ENCODE assay signal across 8 cellular contexts in the genomic region with DNA sequence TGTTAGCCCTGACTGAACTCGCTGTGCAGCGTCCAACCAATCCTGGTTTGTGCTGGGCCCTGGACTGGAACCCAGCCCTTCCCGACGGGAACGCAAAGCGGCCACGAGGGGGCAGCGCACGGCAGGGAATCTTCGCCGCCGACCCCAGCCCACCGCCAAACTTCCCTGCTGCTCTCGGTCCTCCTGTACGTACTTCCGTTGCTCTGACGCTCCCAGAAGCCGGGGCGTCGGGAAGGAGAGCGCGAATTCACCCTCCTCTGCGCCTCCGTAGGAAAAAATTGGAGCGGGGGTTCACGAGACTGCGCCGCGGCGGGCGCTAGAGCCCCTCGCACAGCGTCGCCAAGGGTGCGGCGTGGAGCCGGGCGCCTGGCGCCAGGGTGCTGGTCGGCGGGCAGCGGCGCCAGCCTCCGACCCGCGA. TPM values are rescaled to one million over a fixed set of nuclear protein-coding genes. Genes with fewer than 3 reads are reported as not detected.
DNase-seq lines count a peak whose midpoint lies in the region; ATAC-seq and TF ChIP-seq lines count a peak whose summit lies in the region.

No MANE protein-coding gene starts in this region.

- peaks cover 32% of the 10 kb centered on the region for H3K27me3 ChIP-seq in lower lobe of right lung (ENCODE audit: low read depth)

- H3K27ac ChIP-seq in lower lobe of right lung: peak overlapping the region; percentile 88

- DNase-seq in DMS79 treated with DMSO at 0.1 percent for 48 hours (lab: John Stamatoyannopoulos, UW) (peak; percentile 84), NCI-H524 treated with DMSO at 0.1 percent for 48 hours (lab: John Stamatoyannopoulos, UW) (peak; percentile 30), lower lobe of right lung (peak; percentile 78)
- DNase-seq in activated CD8-positive, alpha-beta T cell treated with anti-CD3 and anti-CD28 coated beads for 36 hours: peak; percentile 73
- peak; percentile 47 for DNase-seq in effector CD4-positive, alpha-beta T cell
- DNase-seq in stimulated activated CD4-positive, alpha-beta T cell treated with anti-CD3 and anti-CD28 coated beads, Interleukin-4, amount 100 ng/mL, for 24 hours: peak; percentile 72

- peak; percentile 44 for ATAC-seq in HG02981 (IDR thresholded peaks at IDR 0.05; ENCODE audit: unreplicated experiment)
- peak; percentile 63 for ATAC-seq in activated CD8-positive, alpha-beta T cell treated with anti-CD3 and anti-CD28 coated beads for 36 hours
- peak; percentile 82 to 84 for ATAC-seq in lower lobe of right lung
- ATAC-seq in HG02884 (IDR thresholded peaks at IDR 0.05; ENCODE audit: unreplicated experiment): no peak

- H3K27me3 Mint-ChIP-seq in activated CD8-positive, alpha-beta T cell treated with anti-CD3 and anti-CD28 coated beads for 36 hours: peaks cover 18% of the 10 kb centered on the region

- H3K4me1 Mint-ChIP-seq in activated CD8-positive, alpha-beta T cell treated with anti-CD3 and anti-CD28 coated beads for 36 hours (ENCODE audit: low read depth): peaks cover 44% of the 10 kb centered on the region

- intact Hi-C loops in activated CD8-positive, alpha-beta T cell treated with anti-CD3 and anti-CD28 coated beads for 36 hours (cut with micrococcal nuclease): loop anchor here (2.0 kb wide), 1 partner anchor 383 kb away; no protein-coding TSS in a partner anchor
- intact Hi-C loops in lower lobe of right lung (cut with DNase I): loop anchor here (10.0 kb wide), 1 partner anchor 387 kb away; no protein-coding TSS in a partner anchor

- peak; percentile 94 for TF ChIP-seq CTCF in activated CD8-positive, alpha-beta T cell treated with anti-CD3 and anti-CD28 coated beads for 36 hours (IDR thresholded peaks at IDR 0.05)
- peak; percentile 93 for TF ChIP-seq CTCF in lower lobe of right lung (IDR thresholded peaks at IDR 0.05)

- H3K4me3 Mint-ChIP-seq in activated CD8-positive, alpha-beta T cell treated with anti-CD3 and anti-CD28 coated beads for 36 hours: peak overlapping the region; percentile 81

- POLR2A ChIA-PET in activated CD8-positive, alpha-beta T cell treated with anti-CD3 and anti-CD28 coated beads for 36 hours (lab: Charles Lee): interaction anchor here (2.1 kb wide), 1 partner anchor 382 kb away, joined by 8 read pairs; no protein-coding TSS in a partner anchor

- no peaks in the 10 kb centered on the region for H3K36me3 ChIP-seq in lower lobe of right lung

- CTCF ChIA-PET in activated CD8-positive, alpha-beta T cell treated with anti-CD3 and anti-CD28 coated beads for 36 hours (lab: Charles Lee): interaction anchor here (0.7 to 4.8 kb wide), 8 partner anchors 10 to 384 kb away, joined by 3 to 63 read pairs (median 3); no protein-coding TSS in a partner anchor

- H3K9me3 Mint-ChIP-seq in activated CD8-positive, alpha-beta T cell treated with anti-CD3 and anti-CD28 coated beads for 36 hours: no peaks in the 10 kb centered on the region

- H3K4me1 ChIP-seq in lower lobe of right lung: peaks cover 12% of the 10 kb centered on the region

- H3K27ac Mint-ChIP-seq in activated CD8-positive, alpha-beta T cell treated with anti-CD3 and anti-CD28 coated beads for 36 hours: peak overlapping the region; percentile 49

- no peaks in the 10 kb centered on the region for H3K9me3 ChIP-seq in lower lobe of right lung

- peak overlapping the region; percentile 74 for H3K4me3 ChIP-seq in lower lobe of right lung

- H3K36me3 Mint-ChIP-seq in activated CD8-positive, alpha-beta T cell treated with anti-CD3 and anti-CD28 coated beads for 36 hours (ENCODE audit: low read depth): no peaks in the 10 kb centered on the region

RNA-seq across cellular contexts. Expression of gene SH3RF3, which starts 0.9 kb away (rescaled TPM):
- total RNA-seq in activated CD8-positive, alpha-beta T cell treated with anti-CD3 and anti-CD28 coated beads for 36 hours: 1 to 10 TPM; 1.9 to 2.3 TPM
- 5.7 TPM for total RNA-seq in lower lobe of right lung

Comparison
In these comparisons a context has a peak if more than half of its experiments do, and no peak if none do; other contexts are left out.
1. DNase-seq: peak in every context shown above with its lines; median percentile 84 in DMS79 treated with DMSO at 0.1 percent for 48 hours; 78 in lower lobe of right lung; 73 in activated CD8-positive, alpha-beta T cell treated with anti-CD3 and anti-CD28 coated beads for 36 hours; 72 in stimulated activated CD4-positive, alpha-beta T cell treated with anti-CD3 and anti-CD28 coated beads, Interleukin-4, amount 100 ng/mL, for 24 hours; 47 in effector CD4-positive, alpha-beta T cell; 30 in NCI-H524 treated with DMSO at 0.1 percent for 48 hours.